ENCODE assay signal across 15 cellular contexts in the genomic region with DNA sequence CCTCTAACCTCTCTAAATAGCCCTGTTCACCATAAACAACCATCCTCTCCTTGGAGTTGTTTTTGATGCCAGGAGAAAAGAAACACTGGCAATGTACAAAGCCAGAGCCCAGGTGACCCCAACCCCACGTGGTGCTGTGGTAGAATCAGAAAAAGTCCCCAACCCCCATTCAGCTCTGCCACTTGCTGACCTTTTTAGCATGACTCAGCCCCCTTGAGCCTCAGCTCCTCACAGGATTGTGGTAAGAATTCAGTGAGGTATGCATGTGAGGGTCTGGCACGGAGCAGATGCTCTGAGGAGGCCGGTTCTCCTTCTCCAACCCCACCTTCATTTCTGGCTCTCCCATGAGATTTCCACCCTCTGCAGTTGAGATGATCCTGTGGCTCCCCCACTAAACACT. TPM values are rescaled to one million over a fixed set of nuclear protein-coding genes. Genes with fewer than 3 reads are reported as not detected.
DNase-seq lines count a peak whose midpoint lies in the region; ATAC-seq and TF ChIP-seq lines count a peak whose summit lies in the region.
"Had no signal": no experiment of that assay in that cellular context is flagged by ENCODE, and none has a peak within 500 bp of the region (broad histone marks: within the 10 kb centered on the region; RNA-seq: fewer than 3 reads in every experiment).

No MANE protein-coding gene starts in this region.

- ATAC-seq in HG03025 (IDR thresholded peaks at IDR 0.05; ENCODE audit: low FRiP score, unreplicated experiment): no peak

- no peak overlapping the region for H3K4me3 ChIP-seq in NB4 (ENCODE audit: low read depth, low read length)
- H3K4me3 ChIP-seq in sigmoid colon: no peak overlapping the region
- no peak overlapping the region for H3K4me3 ChIP-seq in MM.1S (ENCODE audit: low read length)

- H3K27ac ChIP-seq in sigmoid colon (no peak overlapping the region), MM.1S (ENCODE audit: low read length) (no peak overlapping the region)

- no peak overlapping the region for H2AFZ ChIP-seq in MM.1S (ENCODE audit: low read length)

- H3K9me3 ChIP-seq in sigmoid colon (no peaks in the 10 kb centered on the region), MM.1S (replicated peaks; ENCODE audit: insufficient read depth, low read length) (no peaks in the 10 kb centered on the region)

- no peak overlapping the region for H3K4me2 ChIP-seq in MM.1S (ENCODE audit: low read depth, low read length)

- H3K9me2 ChIP-seq in MM.1S (replicated peaks; ENCODE audit: insufficient read depth, low read length): no peaks in the 10 kb centered on the region

- H4K20me1 ChIP-seq in MM.1S (ENCODE audit: insufficient read depth, low read length): no peaks in the 10 kb centered on the region

- no peak for TF ChIP-seq CTCF in NB4 (IDR thresholded peaks at IDR 0.05; ENCODE audit: low read depth, low read length)
- TF ChIP-seq CTCF in sigmoid colon (IDR thresholded peaks at IDR 0.05): no peak
- TF ChIP-seq CTCF in MM.1S (IDR thresholded peaks at IDR 0.05; ENCODE audit: low read length): no peak

- no peak overlapping the region for H3K9ac ChIP-seq in MM.1S (ENCODE audit: low read length)

- H3K36me3 ChIP-seq in sigmoid colon: no peaks in the 10 kb centered on the region
- no peaks in the 10 kb centered on the region for H3K36me3 ChIP-seq in MM.1S (replicated peaks; ENCODE audit: insufficient read depth, low read length)

- no peaks in the 10 kb centered on the region for H3F3A ChIP-seq in MM.1S (ENCODE audit: insufficient read depth, low read length)

- no peak for TF ChIP-seq POLR2A in NB4 (IDR thresholded peaks at IDR 0.05; ENCODE audit: extremely low read depth, insufficient read length)
- TF ChIP-seq POLR2A in sigmoid colon (IDR thresholded peaks at IDR 0.05): no peak

- intact Hi-C loops in sigmoid colon (cut with DNase I): no loop called here

- H3K79me2 ChIP-seq in MM.1S (ENCODE audit: low read length): no peaks in the 10 kb centered on the region

- no peaks in the 10 kb centered on the region for H3K4me1 ChIP-seq in sigmoid colon
- H3K4me1 ChIP-seq in MM.1S (ENCODE audit: low read length): peaks cover 5% of the 10 kb centered on the region; the same call in 1 of the 2 replicates

- H3K27me3 ChIP-seq in sigmoid colon (no peaks in the 10 kb centered on the region), MM.1S (replicated peaks; ENCODE audit: insufficient read depth, low read length) (no peaks in the 10 kb centered on the region)

- DNase-seq in EH (ENCODE audit: low read depth) (peak; percentile 86), NB4 (ENCODE audit: low read depth) (peak; percentile 86), fibroblast of gingiva (ENCODE audit: low read depth) (peak; percentile 38), sigmoid colon (peak; percentile 24), NCI-H2107 treated with DMSO at 0.1 percent for 48 hours (lab: John Stamatoyannopoulos, UW; ENCODE audit: unreplicated experiment) (no peak), MM.1S (no peak), SIG-M5 treated with dmso at 0.1 percent for 504 hours (lab: John Stamatoyannopoulos, UW; ENCODE audit: unreplicated experiment) (no peak)
- DNase-seq: activated CD4-positive, alpha-beta T cell treated with anti-CD3 and anti-CD28 coated beads, Interleukin-2, amount 50 U/mL, for 1 hour; DMS153; KBM-7 had no signal

- TF ChIP-seq EP300 in sigmoid colon (IDR thresholded peaks at IDR 0.05): no peak

- WGBS in sigmoid colon, 2 donors: 44 to 65% methylated on average over 3 of the region's 3 CpGs

RNA-seq across cellular contexts. Expression of gene CHI3L1, which starts 11.1 kb away (rescaled TPM):
- total RNA-seq in sigmoid colon: 1 to 10 TPM in 3 of 4 donors, not detected in 1; 2.2 to 9.1 (median 2.6) TPM
- polyA plus RNA-seq in sigmoid colon: 10 to 100 TPM in 1 of 3 donors, 1 to 10 TPM in 2; 1.2 to 28.8 (median 4.9) TPM
- total RNA-seq: NCI-H460, neural crest cell had no signal

RNA-seq across cellular contexts. Expression of gene MYBPH, which starts 22.0 kb away (rescaled TPM):
- total RNA-seq in sigmoid colon: not detected
- polyA plus RNA-seq in sigmoid colon: not detected
- total RNA-seq: activated naive CD4-positive, alpha-beta T cell treated with anti-CD3 and anti-CD28 coated beads, Interleukin-2, amount 50 U/mL, for 72 hours; NCI-H460; neural crest cell had no signal
- polyA plus RNA-seq: keratinocyte had no signal

RNA-seq across cellular contexts. Expression of gene CHIT1, which starts 31.8 kb away (rescaled TPM):
- total RNA-seq in sigmoid colon: not detected
- polyA plus RNA-seq in sigmoid colon: under 1 TPM in 1 of 3 donors, not detected in 2; 0.98 TPM
- total RNA-seq: NCI-H460, neural crest cell had no signal
- polyA plus RNA-seq: keratinocyte had no signal

Comparison
In these comparisons a context has a peak if more than half of its experiments do, and no peak if none do; other contexts are left out.
1. DNase-seq: peak in EH (single experiment), NB4 (single experiment), fibroblast of gingiva (single experiment) and sigmoid colon (single experiment); none in NCI-H2107 treated with DMSO at 0.1 percent for 48 hours (single experiment), MM.1S (single experiment) and SIG-M5 treated with dmso at 0.1 percent for 504 hours (single experiment).